ENCODE assay signal across 22 cellular contexts in genomic region chr5:109225695-109226094, GRCh38.
"Had no signal": no experiment of that assay in that cellular context is flagged by ENCODE, and none has a peak within 500 bp of the region (broad histone marks: within the 10 kb centered on the region; RNA-seq: fewer than 3 reads in every experiment).

No MANE protein-coding gene starts in this region.

- H3K36me3 ChIP-seq: ascending aorta, brain microvascular endothelial cell, colonic mucosa, gastroesophageal sphincter, prostate gland, transverse colon, WERI-Rb-1 had no signal

- H3K27me3 ChIP-seq: ascending aorta, brain microvascular endothelial cell, colonic mucosa, dorsolateral prefrontal cortex, gastroesophageal sphincter, transverse colon had no signal

- DNase-seq: activated CD4-positive, alpha-beta T cell treated with anti-CD3 and anti-CD28 coated beads, Interleukin-2, amount 10 ng/mL, durations not matched to agents 7 days and 5 days; activated CD4-positive, CD25-positive, alpha-beta regulatory T cell treated with anti-CD3 and anti-CD28 coated beads, Interleukin-2, amount 50 U/mL, for 72 hours; activated CD8-positive, alpha-beta T cell treated with anti-CD3 and anti-CD28 coated beads for 36 hours; activated gamma-delta T cell treated with Interleukin-2 at 50 U/mL for 16 hours; activated T-cell treated with anti-CD3 and anti-CD28 coated beads, Interleukin-2, amount 50 U/mL, for 1 hour; brain microvascular endothelial cell; central memory CD4-positive, alpha-beta T cell; colonic mucosa; dorsolateral prefrontal cortex; effector memory CD8-positive, alpha-beta T cell; head of caudate nucleus; nucleus accumbens; stimulated activated CD4-positive, alpha-beta T cell treated with anti-CD3 and anti-CD28 coated beads, Interleukin-12 subunit alpha, Interleukin-12 subunit beta, amount 100 ng/mL, for 4 hours; stimulated activated naive CD8-positive, alpha-beta T cell treated with anti-CD3 and anti-CD28 coated beads, Interleukin-15, amount 100 ng/mL, for 72 hours; T-helper 1 cell; transverse colon; WERI-Rb-1 had no signal

- ATAC-seq: activated CD8-positive, alpha-beta T cell treated with anti-CD3 and anti-CD28 coated beads for 36 hours; effector memory CD8-positive, alpha-beta T cell; esophagus mucosa; gastroesophageal sphincter; stimulated activated effector memory CD8-positive, alpha-beta T cell treated with anti-CD3 and anti-CD28 coated beads, Interleukin-12 subunit alpha, Interleukin-12 subunit beta, amount 100 ng/mL, for 72 hours; stimulated activated naive CD8-positive, alpha-beta T cell treated with anti-CD3 and anti-CD28 coated beads, Interleukin-15, amount 100 ng/mL, for 72 hours had no signal

- H3K4me3 ChIP-seq: ascending aorta, colonic mucosa, dorsolateral prefrontal cortex, gastroesophageal sphincter, prostate gland, transverse colon had no signal

- H3K4me1 ChIP-seq: ascending aorta, colonic mucosa, gastroesophageal sphincter, prostate gland, transverse colon had no signal

- H3K9me3 ChIP-seq: ascending aorta, colonic mucosa, gastroesophageal sphincter, prostate gland, transverse colon had no signal

- H3K27ac ChIP-seq: ascending aorta, brain microvascular endothelial cell, colonic mucosa, dorsolateral prefrontal cortex, gastroesophageal sphincter, prostate gland, transverse colon, WERI-Rb-1 had no signal
